ENCODE assay signal across 18 cellular contexts in the genomic region with DNA sequence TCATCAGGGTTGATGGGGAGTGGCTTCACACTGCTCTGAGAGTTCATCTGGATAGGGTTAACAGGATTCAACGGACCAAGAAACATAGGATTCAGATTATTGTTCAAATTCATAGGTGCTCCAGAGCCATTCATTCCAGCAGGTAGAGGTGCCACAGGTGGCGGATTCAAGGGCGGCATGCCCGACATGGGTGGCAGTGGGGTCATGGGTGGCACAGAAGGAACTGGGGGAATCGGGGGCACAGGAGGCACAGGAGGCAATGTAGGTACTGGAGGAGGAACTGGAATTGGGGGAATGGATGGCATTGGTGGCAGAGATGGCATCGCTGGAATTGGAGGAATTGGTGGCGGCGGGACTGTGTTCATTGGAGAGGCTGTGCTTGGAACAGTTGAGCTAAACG. TPM values are rescaled to one million over a fixed set of nuclear protein-coding genes. Genes with fewer than 3 reads are reported as not detected.
DNase-seq lines count a peak whose midpoint lies in the region; ATAC-seq, FAIRE-seq and TF ChIP-seq lines count a peak whose summit lies in the region.
"Had no signal": no experiment of that assay in that cellular context is flagged by ENCODE, and none has a peak within 500 bp of the region (broad histone marks: within the 10 kb centered on the region; RNA-seq: fewer than 3 reads in every experiment).

No MANE protein-coding gene starts in this region.

- POLR2A ChIA-PET in HepG2 (lab: Yijun Ruan, JAX) = interaction anchor here (0.5 to 2.8 kb wide), 4 partner anchors 10 to 196 kb away, joined by 3 to 13 read pairs (median 6); a partner anchor contains a TSS
- POLR2A ChIA-PET in endothelial cell of umbilical vein (lab: Charles Lee) = no interaction called here

- H3K4me1 ChIP-seq in HepG2 (ENCODE audit: insufficient read depth, low read length) = peaks cover 27% of the 10 kb centered on the region
- H3K4me1 ChIP-seq in right lobe of liver = peaks cover 0 to 18% (median 4%) of the 10 kb centered on the region in 4 donors
- no peaks in the 10 kb centered on the region for H3K4me1 ChIP-seq in endothelial cell of umbilical vein (ENCODE audit: control insufficient read depth, extremely low read depth, insufficient read depth, low read length)
- H3K4me1 ChIP-seq: A549, Caco-2 had no signal

- H3K4me3 ChIP-seq in HepG2 (replicated peaks in 1 of 3; ENCODE audit: insufficient read depth in 1 of 3, low read depth in 2 of 3, low read length in 3 of 3) (no peak overlapping the region), right lobe of liver (no peak overlapping the region), endothelial cell of umbilical vein (replicated peaks in 1 of 3; ENCODE audit: insufficient read depth in 1 of 3, low read depth in 1 of 3, low read length in 3 of 3) (no peak overlapping the region)
- H3K4me3 ChIP-seq: A549 had no signal

- H3K4me2 ChIP-seq in HepG2 (ENCODE audit: low read depth, low read length) (no peak overlapping the region), endothelial cell of umbilical vein (ENCODE audit: insufficient read depth, low read length) (no peak overlapping the region)
- H3K4me2 ChIP-seq: A549 had no signal

- H3K36me3 ChIP-seq in HepG2 (replicated peaks in 1 of 2; ENCODE audit: control insufficient read depth in 1 of 2, insufficient read depth in 2 of 2, low read length in 2 of 2) = peaks cover 26 to 59% of the 10 kb centered on the region in 2 experiments
- H3K36me3 ChIP-seq in right lobe of liver = peaks cover 0 to 27% (median 3%) of the 10 kb centered on the region in 4 donors
- peaks cover 21% of the 10 kb centered on the region in 2 experiments for H3K36me3 ChIP-seq in endothelial cell of umbilical vein (ENCODE audit: control insufficient read depth in 2 of 2, extremely low read depth in 1 of 2, insufficient read depth in 2 of 2, low read length in 2 of 2)

- peak in 1 of 2 experiments; percentile 9; a peak in 1 of 4 replicates for TF ChIP-seq POLR2A in HepG2 (IDR thresholded peaks at IDR 0.05; ENCODE audit: insufficient read depth in 1 of 2, low read depth in 2 of 2, low read length in 2 of 2)
- no peak for TF ChIP-seq POLR2A in right lobe of liver (IDR thresholded peaks at IDR 0.05)
- TF ChIP-seq POLR2A in endothelial cell of umbilical vein (IDR thresholded peaks at IDR 0.05; ENCODE audit: low read depth, low read length) = no peak

- H3K9ac ChIP-seq in HepG2 (ENCODE audit: insufficient read depth, low read depth, low read length) = no peak overlapping the region
- H3K9ac ChIP-seq in endothelial cell of umbilical vein (replicated peaks; ENCODE audit: extremely low read depth, insufficient read depth, low read length) = no peak overlapping the region

- no peaks in the 10 kb centered on the region for H3K9me3 ChIP-seq in HepG2 (ENCODE audit: low read length)
- H3K9me3 ChIP-seq in right lobe of liver = no peaks in the 10 kb centered on the region
- no peaks in the 10 kb centered on the region for H3K9me3 ChIP-seq in endothelial cell of umbilical vein (replicated peaks; ENCODE audit: control insufficient read depth, insufficient read depth, low read length)
- H3K9me3 ChIP-seq: A549, Caco-2 had no signal

- in situ Hi-C loops in HepG2 (cut with HindIII; ENCODE audit: extremely low pct_ligation_motif_present, low pct_unique_long_range_greater_than_20kb) = no loop called here

- CTCF ChIA-PET in HepG2 (lab: Yijun Ruan, JAX; ENCODE audit: low intra/inter-chr PET ratio, low total read pairs) (no interaction called here), endothelial cell of umbilical vein (lab: Charles Lee) (interaction anchor here (1.7 kb wide), 1 partner anchor 35 kb away, joined by 5 read pairs; no protein-coding TSS in a partner anchor)

- no peak for TF ChIP-seq EP300 in HepG2 (IDR thresholded peaks at IDR 0.05; ENCODE audit: low read depth in 2 of 2, low read length in 2 of 2)
- no peak for TF ChIP-seq EP300 in HepG2 (CRISPR knock-in tag; IDR thresholded peaks at IDR 0.05; ENCODE audit: borderline replicate concordance)

- TF ChIP-seq RAD21 in HepG2 (CRISPR knock-in tag; IDR thresholded peaks at IDR 0.05) = no peak

- H3K27me3 ChIP-seq in HepG2 (ENCODE audit: control insufficient read depth in 1 of 2, insufficient read depth in 2 of 2, low read length in 2 of 2) = no peaks in the 10 kb centered on the region
- H3K27me3 ChIP-seq in right lobe of liver = no peaks in the 10 kb centered on the region
- no peaks in the 10 kb centered on the region for H3K27me3 ChIP-seq in endothelial cell of umbilical vein (ENCODE audit: control insufficient read depth in 2 of 2, insufficient read depth in 2 of 2, low read length in 2 of 2)

- DNase-seq in HepG2 (ENCODE audit: low spot score) (no peak), right lobe of liver (no peak), endothelial cell of umbilical vein (ENCODE audit: low read depth, low spot score) (no peak)
- DNase-seq: AML-193; Caco-2; CD4-positive, alpha-beta T cell; GDM1; H9; IMR-90; KBM-7 had no signal

- no peak for ATAC-seq in HepG2
- no peak for ATAC-seq in right lobe of liver
- ATAC-seq in HG02852 (IDR thresholded peaks at IDR 0.05; ENCODE audit: unreplicated experiment) = no peak
- no peak for ATAC-seq in HG03354 (IDR thresholded peaks at IDR 0.05; ENCODE audit: poor library complexity, severe bottlenecking, unreplicated experiment)
- ATAC-seq: A549 had no signal

- WGBS in HepG2 (ENCODE audit: low lambda C conversion rate) = 97% methylated on average over 9 of the region's 9 CpGs
- WGBS in right lobe of liver (ENCODE audit: insufficient coverage, low coverage, low lambda C conversion rate, missing lambda C conversion rate) = 97% methylated on average over 9 of the region's 9 CpGs

- FAIRE-seq in HepG2 (lab: Jason Lieb, UNC) (no peak), endothelial cell of umbilical vein (lab: Jason Lieb, UNC) (no peak)
- FAIRE-seq: A549, D721Med, H1 had no signal

- H3K9me1 ChIP-seq in endothelial cell of umbilical vein (replicated peaks; ENCODE audit: control insufficient read depth, extremely low read depth, insufficient read depth, low read length) = no peaks in the 10 kb centered on the region

- intact Hi-C loops in HepG2 (cut with micrococcal nuclease; ENCODE audit: unreplicated experiment) = no loop called here
- intact Hi-C loops in right lobe of liver (cut with DNase I) = no loop called here
- intact Hi-C loops in endothelial cell of umbilical vein (cut with micrococcal nuclease) = no loop called here

- TF ChIP-seq CTCF in HepG2 (CRISPR knock-in tag; IDR thresholded peaks at IDR 0.05) (no peak), right lobe of liver (IDR thresholded peaks at IDR 0.05) (no peak), endothelial cell of umbilical vein (IDR thresholded peaks at IDR 0.05; ENCODE audit: extremely low read depth in 1 of 2, insufficient read depth in 1 of 2, low read depth in 1 of 2, low read length in 2 of 2) (no peak)

- H4K20me1 ChIP-seq in HepG2 (ENCODE audit: insufficient read depth, low read length) (peaks cover 85% of the 10 kb centered on the region), endothelial cell of umbilical vein (replicated peaks; ENCODE audit: control insufficient read depth, extremely low read depth, insufficient read depth, low read length) (peaks cover 16% of the 10 kb centered on the region)

- no peak overlapping the region for H3K27ac ChIP-seq in HepG2 (ENCODE audit: extremely low read length, insufficient read depth, low read length)
- H3K27ac ChIP-seq in right lobe of liver = no peak overlapping the region
- no peak overlapping the region for H3K27ac ChIP-seq in endothelial cell of umbilical vein (ENCODE audit: insufficient read depth, low read depth, low read length)
- H3K27ac ChIP-seq: 22Rv1, A549, C4-2B, HL-60 had no signal

- BruUV-seq in HepG2 (replicated peaks; lab: Mats Ljungman, UMichigan) (no TSS peak), endothelial cell of umbilical vein (replicated peaks; lab: Mats Ljungman, UMichigan) (TSS peak; percentile 11)

- H2AFZ ChIP-seq in HepG2 (ENCODE audit: low read length) (no peak overlapping the region), endothelial cell of umbilical vein (ENCODE audit: low read depth, low read length) (no peak overlapping the region)

- peaks cover 99% of the 10 kb centered on the region for H3K79me2 ChIP-seq in HepG2 (ENCODE audit: insufficient read depth, low read length)
- H3K79me2 ChIP-seq in endothelial cell of umbilical vein (ENCODE audit: control insufficient read depth, insufficient read depth, low read length) = peaks cover 97% of the 10 kb centered on the region

- dilution Hi-C loops in endothelial cell of umbilical vein (cut with MboI; ENCODE audit: extremely low pct_ligation_motif_present, low sequenced_read_pairs) = no loop called here

RNA-seq across cellular contexts. Expression of a gene that starts 10.3 kb away (rescaled TPM):
- total RNA-seq in HepG2 (2016; rRNA removed; fragmentation: Illumina TruSeq; extraction: Trizol) (431 and 439 TPM in 2 replicates), right lobe of liver (10 to 100 TPM; 35.5 to 72.0 (median 53.3) TPM), endothelial cell of umbilical vein (239 and 244 TPM in 2 replicates)
- 101 and 106 TPM in 2 replicates for total RNA-seq in HepG2 (2016; cell fraction: cytosol; rRNA removed; fragmentation: Illumina TruSeq; extraction: Trizol; ENCODE audit: low read depth)
- total RNA-seq in HepG2 (2016; cell fraction: insoluble cytoplasmic fraction; rRNA removed; fragmentation: Illumina TruSeq; extraction: Trizol) = 375 and 428 TPM in 2 replicates
- 226 and 229 TPM in 2 replicates for total RNA-seq in HepG2 (2016; cell fraction: membrane; rRNA removed; fragmentation: Illumina TruSeq; extraction: Trizol)
- total RNA-seq in HepG2 (2016; cell fraction: nucleus; rRNA removed; fragmentation: Illumina TruSeq; extraction: Trizol) = 227 and 285 TPM in 2 replicates
- polyA plus RNA-seq in HepG2 (2011; rRNA removed) (369 and 408 TPM in 2 replicates), endothelial cell of umbilical vein (316 and 368 TPM in 2 replicates)
- polyA plus RNA-seq in HepG2 (2011; cell fraction: cytosol; rRNA removed) = 458 and 619 TPM in 2 replicates
- polyA plus RNA-seq in HepG2 (2011; cell fraction: nucleus; rRNA removed) = 810 and 933 TPM in 2 replicates
- polyA plus RNA-seq in HepG2 (2012) = 457 and 478 TPM in 2 replicates
- 121 and 137 TPM in 2 replicates for polyA plus RNA-seq in HepG2 (2016; cell fraction: cytosol; fragmentation: Illumina TruSeq; extraction: Trizol; ENCODE audit: low read depth)
- 374 and 508 TPM in 2 replicates for polyA plus RNA-seq in HepG2 (2016; cell fraction: insoluble cytoplasmic fraction; fragmentation: Illumina TruSeq; extraction: Trizol; ENCODE audit: low read depth)
- 213 and 247 TPM in 2 replicates for polyA plus RNA-seq in HepG2 (2016; cell fraction: membrane; fragmentation: Illumina TruSeq; extraction: Trizol; ENCODE audit: low read depth)
- polyA plus RNA-seq in HepG2 (2016; cell fraction: nucleus; fragmentation: Illumina TruSeq; extraction: Trizol; ENCODE audit: insufficient read depth, low read depth) = 541 and 549 TPM in 2 replicates
- 283 and 707 TPM in 2 replicates for polyA minus RNA-seq in HepG2 (2011; rRNA and poly(A)+ RNA removed; ENCODE audit: low replicate concordance)
- 243 and 283 TPM in 2 replicates for polyA minus RNA-seq in HepG2 (2011; cell fraction: cytosol; rRNA and poly(A)+ RNA removed)
- 258 and 260 TPM in 2 replicates for polyA minus RNA-seq in HepG2 (2011; cell fraction: nucleus; rRNA and poly(A)+ RNA removed)
- polyA plus RNA-seq in endothelial cell of umbilical vein (2011; cell fraction: cytosol; rRNA removed) = 163 and 198 TPM in 2 replicates
- 494 and 508 TPM in 2 replicates for polyA plus RNA-seq in endothelial cell of umbilical vein (2011; cell fraction: nucleus; rRNA removed)
- 149 and 157 TPM in 2 replicates for polyA plus RNA-seq in endothelial cell of umbilical vein (2012)
- polyA minus RNA-seq in endothelial cell of umbilical vein = 228 and 246 TPM in 2 replicates
- polyA minus RNA-seq in endothelial cell of umbilical vein (2011; cell fraction: cytosol; rRNA and poly(A)+ RNA removed) = 196 TPM
- 128 and 147 TPM in 2 replicates for polyA minus RNA-seq in endothelial cell of umbilical vein (2011; cell fraction: nucleus; rRNA and poly(A)+ RNA removed)

RNA-seq across cellular contexts. Expression of a gene that starts 10.3 kb away (rescaled TPM):
- total RNA-seq in HepG2 (2016; rRNA removed; fragmentation: Illumina TruSeq; extraction: Trizol) (104 and 111 TPM in 2 replicates), right lobe of liver (10 to 100 TPM; 13.3 to 32.8 (median 21.0) TPM), endothelial cell of umbilical vein (98.0 and 105 TPM in 2 replicates)
- total RNA-seq in HepG2 (2016; cell fraction: cytosol; rRNA removed; fragmentation: Illumina TruSeq; extraction: Trizol; ENCODE audit: low read depth) = 14.8 and 16.3 TPM in 2 replicates
- total RNA-seq in HepG2 (2016; cell fraction: insoluble cytoplasmic fraction; rRNA removed; fragmentation: Illumina TruSeq; extraction: Trizol) = 99.0 and 104 TPM in 2 replicates
- total RNA-seq in HepG2 (2016; cell fraction: membrane; rRNA removed; fragmentation: Illumina TruSeq; extraction: Trizol) = 35.0 and 42.5 TPM in 2 replicates
- 73.6 and 78.3 TPM in 2 replicates for total RNA-seq in HepG2 (2016; cell fraction: nucleus; rRNA removed; fragmentation: Illumina TruSeq; extraction: Trizol)
- polyA plus RNA-seq in HepG2 (2011; rRNA removed) (84.9 and 97.9 TPM in 2 replicates), endothelial cell of umbilical vein (120 and 121 TPM in 2 replicates)
- polyA plus RNA-seq in HepG2 (2011; cell fraction: cytosol; rRNA removed) = 68.6 and 77.9 TPM in 2 replicates
- 101 and 129 TPM in 2 replicates for polyA plus RNA-seq in HepG2 (2011; cell fraction: nucleus; rRNA removed)
- 41.4 and 42.7 TPM in 2 replicates for polyA plus RNA-seq in HepG2 (2012)
- polyA plus RNA-seq in HepG2 (2016; cell fraction: cytosol; fragmentation: Illumina TruSeq; extraction: Trizol; ENCODE audit: low read depth) = 1.7 and 2.2 TPM in 2 replicates
- polyA plus RNA-seq in HepG2 (2016; cell fraction: insoluble cytoplasmic fraction; fragmentation: Illumina TruSeq; extraction: Trizol; ENCODE audit: low read depth) = 58.1 and 68.5 TPM in 2 replicates
- polyA plus RNA-seq in HepG2 (2016; cell fraction: membrane; fragmentation: Illumina TruSeq; extraction: Trizol; ENCODE audit: low read depth) = 8.8 and 10.1 TPM in 2 replicates
- 74.6 and 75.6 TPM in 2 replicates for polyA plus RNA-seq in HepG2 (2016; cell fraction: nucleus; fragmentation: Illumina TruSeq; extraction: Trizol; ENCODE audit: insufficient read depth, low read depth)
- 373 and 464 TPM in 2 replicates for polyA minus RNA-seq in HepG2 (2011; rRNA and poly(A)+ RNA removed; ENCODE audit: low replicate concordance)
- polyA minus RNA-seq in HepG2 (2011; cell fraction: cytosol; rRNA and poly(A)+ RNA removed) = 67.4 and 80.5 TPM in 2 replicates
- 128 and 140 TPM in 2 replicates for polyA minus RNA-seq in HepG2 (2011; cell fraction: nucleus; rRNA and poly(A)+ RNA removed)
- 55.0 and 62.6 TPM in 2 replicates for polyA plus RNA-seq in endothelial cell of umbilical vein (2011; cell fraction: cytosol; rRNA removed)
- 104 and 125 TPM in 2 replicates for polyA plus RNA-seq in endothelial cell of umbilical vein (2011; cell fraction: nucleus; rRNA removed)
- polyA plus RNA-seq in endothelial cell of umbilical vein (2012) = 62.3 and 68.2 TPM in 2 replicates
- 334 and 392 TPM in 2 replicates for polyA minus RNA-seq in endothelial cell of umbilical vein
- 75.2 TPM for polyA minus RNA-seq in endothelial cell of umbilical vein (2011; cell fraction: cytosol; rRNA and poly(A)+ RNA removed)
- polyA minus RNA-seq in endothelial cell of umbilical vein (2011; cell fraction: nucleus; rRNA and poly(A)+ RNA removed) = 129 and 133 TPM in 2 replicates

RNA-seq across cellular contexts. Expression of a gene that starts 38.8 kb away (rescaled TPM):
- total RNA-seq in HepG2 (2016; rRNA removed; fragmentation: Illumina TruSeq; extraction: Trizol) (2.5 and 5.8 TPM in 2 replicates), right lobe of liver (10 to 100 TPM in 1 of 6 experiments, 1 to 10 TPM in 5; 1.7 to 13.8 (median 3.6) TPM), endothelial cell of umbilical vein (3.7 and 7.2 TPM in 2 replicates)
- 2.5 and 4.4 TPM in 2 replicates for total RNA-seq in HepG2 (2016; cell fraction: cytosol; rRNA removed; fragmentation: Illumina TruSeq; extraction: Trizol; ENCODE audit: low read depth)
- total RNA-seq in HepG2 (2016; cell fraction: insoluble cytoplasmic fraction; rRNA removed; fragmentation: Illumina TruSeq; extraction: Trizol) = 4.1 and 5.3 TPM in 2 replicates
- total RNA-seq in HepG2 (2016; cell fraction: membrane; rRNA removed; fragmentation: Illumina TruSeq; extraction: Trizol) = 3.0 and 4.9 TPM in 2 replicates
- total RNA-seq in HepG2 (2016; cell fraction: nucleus; rRNA removed; fragmentation: Illumina TruSeq; extraction: Trizol) = 3.3 and 6.5 TPM in 2 replicates
- polyA plus RNA-seq in HepG2 (2011; rRNA removed) (137 and 149 TPM in 2 replicates), endothelial cell of umbilical vein (9.5 and 12.3 TPM in 2 replicates)
- 115 and 170 TPM in 2 replicates for polyA plus RNA-seq in HepG2 (2011; cell fraction: cytosol; rRNA removed)
- 334 and 438 TPM in 2 replicates for polyA plus RNA-seq in HepG2 (2011; cell fraction: nucleus; rRNA removed)
- 64.5 and 105 TPM in 2 replicates for polyA plus RNA-seq in HepG2 (2012)
- polyA plus RNA-seq in HepG2 (2016; cell fraction: cytosol; fragmentation: Illumina TruSeq; extraction: Trizol; ENCODE audit: low read depth) = 3.0 and 3.3 TPM in 2 replicates
- 2.3 and 4.7 TPM in 2 replicates for polyA plus RNA-seq in HepG2 (2016; cell fraction: insoluble cytoplasmic fraction; fragmentation: Illumina TruSeq; extraction: Trizol; ENCODE audit: low read depth)
- 3.0 TPM in 2 replicates for polyA plus RNA-seq in HepG2 (2016; cell fraction: membrane; fragmentation: Illumina TruSeq; extraction: Trizol; ENCODE audit: low read depth)
- 9.7 and 14.0 TPM in 2 replicates for polyA plus RNA-seq in HepG2 (2016; cell fraction: nucleus; fragmentation: Illumina TruSeq; extraction: Trizol; ENCODE audit: insufficient read depth, low read depth)
- polyA minus RNA-seq in HepG2 (2011; rRNA and poly(A)+ RNA removed; ENCODE audit: low replicate concordance) = 2.7 and 72.2 TPM in 2 replicates
- 33.7 and 35.8 TPM in 2 replicates for polyA minus RNA-seq in HepG2 (2011; cell fraction: cytosol; rRNA and poly(A)+ RNA removed)
- polyA minus RNA-seq in HepG2 (2011; cell fraction: nucleus; rRNA and poly(A)+ RNA removed) = 26.8 and 32.9 TPM in 2 replicates
- polyA plus RNA-seq in endothelial cell of umbilical vein (2011; cell fraction: cytosol; rRNA removed) = 4.9 and 7.4 TPM in 2 replicates
- 13.4 and 16.8 TPM in 2 replicates for polyA plus RNA-seq in endothelial cell of umbilical vein (2011; cell fraction: nucleus; rRNA removed)
- 4.2 and 8.0 TPM in 2 replicates for polyA plus RNA-seq in endothelial cell of umbilical vein (2012)
- polyA minus RNA-seq in endothelial cell of umbilical vein = 3.6 and 4.4 TPM in 2 replicates
- polyA minus RNA-seq in endothelial cell of umbilical vein (2011; cell fraction: cytosol; rRNA and poly(A)+ RNA removed) = 1.5 TPM
- polyA minus RNA-seq in endothelial cell of umbilical vein (2011; cell fraction: nucleus; rRNA and poly(A)+ RNA removed) = 0.87 and 2.8 TPM in 2 replicates

RNA-seq across cellular contexts. Expression of a gene that starts 44.7 kb away (rescaled TPM):
- total RNA-seq in HepG2 (2016; rRNA removed; fragmentation: Illumina TruSeq; extraction: Trizol) = 88.1 and 94.4 TPM in 2 replicates
- total RNA-seq in HepG2 (2016; cell fraction: cytosol; rRNA removed; fragmentation: Illumina TruSeq; extraction: Trizol; ENCODE audit: low read depth) = 7.6 and 8.7 TPM in 2 replicates
- 82.1 and 92.4 TPM in 2 replicates for total RNA-seq in HepG2 (2016; cell fraction: insoluble cytoplasmic fraction; rRNA removed; fragmentation: Illumina TruSeq; extraction: Trizol)
- total RNA-seq in HepG2 (2016; cell fraction: membrane; rRNA removed; fragmentation: Illumina TruSeq; extraction: Trizol) = 25.4 and 28.4 TPM in 2 replicates
- 45.9 and 47.9 TPM in 2 replicates for total RNA-seq in HepG2 (2016; cell fraction: nucleus; rRNA removed; fragmentation: Illumina TruSeq; extraction: Trizol)
- 61.8 and 65.9 TPM in 2 replicates for polyA plus RNA-seq in HepG2 (2011; rRNA removed)
- polyA plus RNA-seq in HepG2 (2011; cell fraction: cytosol; rRNA removed) = 56.2 and 69.5 TPM in 2 replicates
- 70.7 and 72.8 TPM in 2 replicates for polyA plus RNA-seq in HepG2 (2011; cell fraction: nucleus; rRNA removed)
- 36.7 and 39.1 TPM in 2 replicates for polyA plus RNA-seq in HepG2 (2012)
- 6.5 and 6.6 TPM in 2 replicates for polyA plus RNA-seq in HepG2 (2016; cell fraction: cytosol; fragmentation: Illumina TruSeq; extraction: Trizol; ENCODE audit: low read depth)
- polyA plus RNA-seq in HepG2 (2016; cell fraction: insoluble cytoplasmic fraction; fragmentation: Illumina TruSeq; extraction: Trizol; ENCODE audit: low read depth) = 86.7 and 90.3 TPM in 2 replicates
- polyA plus RNA-seq in HepG2 (2016; cell fraction: membrane; fragmentation: Illumina TruSeq; extraction: Trizol; ENCODE audit: low read depth) = 16.6 and 16.9 TPM in 2 replicates
- 69.1 and 70.6 TPM in 2 replicates for polyA plus RNA-seq in HepG2 (2016; cell fraction: nucleus; fragmentation: Illumina TruSeq; extraction: Trizol; ENCODE audit: insufficient read depth, low read depth)
- polyA minus RNA-seq in HepG2 (2011; rRNA and poly(A)+ RNA removed; ENCODE audit: low replicate concordance) = 67.9 and 114 TPM in 2 replicates
- 23.0 and 27.1 TPM in 2 replicates for polyA minus RNA-seq in HepG2 (2011; cell fraction: cytosol; rRNA and poly(A)+ RNA removed)
- 20.9 and 23.7 TPM in 2 replicates for polyA minus RNA-seq in HepG2 (2011; cell fraction: nucleus; rRNA and poly(A)+ RNA removed)
- 10 to 100 TPM; 30.9 to 63.7 (median 44.3) TPM for total RNA-seq in right lobe of liver
- 24.0 and 25.1 TPM in 2 replicates for total RNA-seq in endothelial cell of umbilical vein
- 28.4 and 36.5 TPM in 2 replicates for polyA plus RNA-seq in endothelial cell of umbilical vein
- polyA plus RNA-seq in endothelial cell of umbilical vein (2011; cell fraction: cytosol; rRNA removed) = 27.0 and 32.3 TPM in 2 replicates
- polyA plus RNA-seq in endothelial cell of umbilical vein (2011; cell fraction: nucleus; rRNA removed) = 36.6 and 50.5 TPM in 2 replicates
- 27.7 and 29.1 TPM in 2 replicates for polyA plus RNA-seq in endothelial cell of umbilical vein (2012)
- 21.1 and 28.2 TPM in 2 replicates for polyA minus RNA-seq in endothelial cell of umbilical vein
- polyA minus RNA-seq in endothelial cell of umbilical vein (2011; cell fraction: cytosol; rRNA and poly(A)+ RNA removed) = 50.7 TPM
- 11.0 and 19.1 TPM in 2 replicates for polyA minus RNA-seq in endothelial cell of umbilical vein (2011; cell fraction: nucleus; rRNA and poly(A)+ RNA removed)

RNA-seq across cellular contexts. Expression of a gene that starts 44.8 kb away (rescaled TPM):
- total RNA-seq in HepG2 (2016; rRNA removed; fragmentation: Illumina TruSeq; extraction: Trizol) (636 and 726 TPM in 2 replicates), right lobe of liver (100 to 1,000 TPM in 2 of 6 experiments, 10 to 100 TPM in 4; 70.4 to 209 (median 84.8) TPM), endothelial cell of umbilical vein (169 and 174 TPM in 2 replicates)
- 328 and 530 TPM in 2 replicates for total RNA-seq in HepG2 (2016; cell fraction: cytosol; rRNA removed; fragmentation: Illumina TruSeq; extraction: Trizol; ENCODE audit: low read depth)
- 687 and 846 TPM in 2 replicates for total RNA-seq in HepG2 (2016; cell fraction: insoluble cytoplasmic fraction; rRNA removed; fragmentation: Illumina TruSeq; extraction: Trizol)
- total RNA-seq in HepG2 (2016; cell fraction: membrane; rRNA removed; fragmentation: Illumina TruSeq; extraction: Trizol) = 460 and 632 TPM in 2 replicates
- 223 and 226 TPM in 2 replicates for total RNA-seq in HepG2 (2016; cell fraction: nucleus; rRNA removed; fragmentation: Illumina TruSeq; extraction: Trizol)
- polyA plus RNA-seq in HepG2 (2011; rRNA removed) (688 and 755 TPM in 2 replicates), endothelial cell of umbilical vein (845 and 1,099 TPM in 2 replicates)
- polyA plus RNA-seq in HepG2 (2011; cell fraction: cytosol; rRNA removed) = 1,254 and 1,646 TPM in 2 replicates
- 503 and 546 TPM in 2 replicates for polyA plus RNA-seq in HepG2 (2011; cell fraction: nucleus; rRNA removed)
- 282 and 451 TPM in 2 replicates for polyA plus RNA-seq in HepG2 (2012)
- 292 and 453 TPM in 2 replicates for polyA plus RNA-seq in HepG2 (2016; cell fraction: cytosol; fragmentation: Illumina TruSeq; extraction: Trizol; ENCODE audit: low read depth)
- 479 and 541 TPM in 2 replicates for polyA plus RNA-seq in HepG2 (2016; cell fraction: insoluble cytoplasmic fraction; fragmentation: Illumina TruSeq; extraction: Trizol; ENCODE audit: low read depth)
- polyA plus RNA-seq in HepG2 (2016; cell fraction: membrane; fragmentation: Illumina TruSeq; extraction: Trizol; ENCODE audit: low read depth) = 317 and 387 TPM in 2 replicates
- 282 and 344 TPM in 2 replicates for polyA plus RNA-seq in HepG2 (2016; cell fraction: nucleus; fragmentation: Illumina TruSeq; extraction: Trizol; ENCODE audit: insufficient read depth, low read depth)
- polyA minus RNA-seq in HepG2 (2011; rRNA and poly(A)+ RNA removed; ENCODE audit: low replicate concordance) = 60.0 and 169 TPM in 2 replicates
- 79.8 and 108 TPM in 2 replicates for polyA minus RNA-seq in HepG2 (2011; cell fraction: cytosol; rRNA and poly(A)+ RNA removed)
- polyA minus RNA-seq in HepG2 (2011; cell fraction: nucleus; rRNA and poly(A)+ RNA removed) = 30.8 and 37.7 TPM in 2 replicates
- 690 and 833 TPM in 2 replicates for polyA plus RNA-seq in endothelial cell of umbilical vein (2011; cell fraction: cytosol; rRNA removed)
- 165 and 175 TPM in 2 replicates for polyA plus RNA-seq in endothelial cell of umbilical vein (2011; cell fraction: nucleus; rRNA removed)
- polyA plus RNA-seq in endothelial cell of umbilical vein (2012) = 286 and 288 TPM in 2 replicates
- polyA minus RNA-seq in endothelial cell of umbilical vein = 52.6 and 65.2 TPM in 2 replicates
- polyA minus RNA-seq in endothelial cell of umbilical vein (2011; cell fraction: cytosol; rRNA and poly(A)+ RNA removed) = 112 TPM
- 7.5 and 22.1 TPM in 2 replicates for polyA minus RNA-seq in endothelial cell of umbilical vein (2011; cell fraction: nucleus; rRNA and poly(A)+ RNA removed)
